Comparison of ENCODE assay signal across 8 cellular contexts in genomic region chr1:115976062-115976899, GRCh38. TPM values are rescaled to one million over a fixed set of nuclear protein-coding genes. Genes with fewer than 3 reads are reported as not detected.
DNase-seq lines count a peak whose midpoint lies in the region; ATAC-seq and TF ChIP-seq lines count a peak whose summit lies in the region.

Gene SLC22A15, plus strand, starts transcription at chr1:115976513. Its CDS starts 115 bp downstream, at chr1:115976628.

- H3K4me2 ChIP-seq in DOHH2 (ENCODE audit: low read length) (peak within 1 kb of the TSS; percentile 58), hepatocyte (peak within 1 kb of the TSS; percentile 87)

- WGBS in hepatocyte (ENCODE audit: low lambda C conversion rate, missing lambda C conversion rate): 2% methylated on average over 39 of the region's 87 CpGs
- 1 to 2% (median 2%) methylated on average over 67 to 87 of the region's 87 CpGs for WGBS in psoas muscle, 3 donors

- H3K9me3 ChIP-seq in DOHH2 (ENCODE audit: control insufficient read depth, insufficient read depth, low read length) (no peaks in the 10 kb centered on the region), hepatocyte (ENCODE audit: low read depth) (no peaks in the 10 kb centered on the region), psoas muscle (peaks cover 4% of the 10 kb centered on the region)

- H4K20me1 ChIP-seq in DOHH2 (ENCODE audit: control insufficient read depth, insufficient read depth, low read depth, low read length): no peaks in the 10 kb centered on the region
- no peaks in the 10 kb centered on the region for H4K20me1 ChIP-seq in hepatocyte (ENCODE audit: insufficient read depth, poor library complexity, severe bottlenecking)

- H3K4me3 ChIP-seq in DOHH2 (ENCODE audit: low read length) (peak within 1 kb of the TSS; percentile 60), astrocyte of the spinal cord (ENCODE audit: low read depth, low read length) (peak within 1 kb of the TSS; percentile 51), hepatocyte (peak within 1 kb of the TSS; percentile 50), psoas muscle (peak within 1 kb of the TSS; percentile 64)

- intact Hi-C loops in psoas muscle (cut with DNase I): loop anchor here in 1 of 2 donors (10.0 kb wide), 1 partner anchor 261 kb away; no protein-coding TSS in a partner anchor

- DNase-seq in SK-MEL-5 (ENCODE audit: low read depth, low spot score) (peak; percentile 50), astrocyte of the spinal cord (ENCODE audit: low read depth, low spot score) (peak; percentile 18), hepatocyte (ENCODE audit: low spot score) (peak; percentile 72), psoas muscle (peak; percentile 51 to 78), NAMALWA (ENCODE audit: low spot score) (no peak)

- TF ChIP-seq CTCF in DOHH2 (IDR thresholded peaks at IDR 0.05; ENCODE audit: low read depth, low read length, poor library complexity, severe bottlenecking): no peak
- no peak for TF ChIP-seq CTCF in astrocyte of the spinal cord (IDR thresholded peaks at IDR 0.05; ENCODE audit: low read depth, low read length)
- no peak for TF ChIP-seq CTCF in hepatocyte (IDR thresholded peaks at IDR 0.05; ENCODE audit: poor library complexity)
- no peak for TF ChIP-seq CTCF in psoas muscle (IDR thresholded peaks at IDR 0.05)

- H3K27me3 ChIP-seq in DOHH2 (ENCODE audit: control insufficient read depth, low read length): peaks cover 43% of the 10 kb centered on the region
- no peaks in the 10 kb centered on the region for H3K27me3 ChIP-seq in hepatocyte
- peaks cover 0 to 50% (median 17%) of the 10 kb centered on the region in 3 donors for H3K27me3 ChIP-seq in psoas muscle (ENCODE audit: insufficient read depth in 3 of 3, low read length in 2 of 3)

- H2AFZ ChIP-seq in hepatocyte: peak within 1 kb of the TSS; percentile 99

- ATAC-seq in GM19467 (IDR thresholded peaks at IDR 0.05; ENCODE audit: unreplicated experiment): peak; percentile 76
- peak; percentile 66 for ATAC-seq in HG03558 (IDR thresholded peaks at IDR 0.05; ENCODE audit: extremely low read depth, unreplicated experiment)
- peak in 3 of 4 donors; percentile 19 to 54 (median 46) for ATAC-seq in psoas muscle

- H3K27ac ChIP-seq in DOHH2 (ENCODE audit: low read depth, low read length) (no peak within 1 kb of the TSS), hepatocyte (peak within 1 kb of the TSS; percentile 81), psoas muscle (no peak within 1 kb of the TSS)

- no peaks in the 10 kb centered on the region for H3F3A ChIP-seq in DOHH2 (ENCODE audit: control insufficient read depth, insufficient read depth)

- in situ Hi-C loops in SK-MEL-5 (cut with HindIII; ENCODE audit: low pct_unique_long_range_greater_than_20kb, low sequenced_read_pairs) (no loop called here), astrocyte of the spinal cord (cut with HindIII; ENCODE audit: low sequenced_read_pairs) (no loop called here)

- no peaks in the 10 kb centered on the region for H3K79me2 ChIP-seq in DOHH2 (ENCODE audit: control insufficient read depth, low read length)
- no peaks in the 10 kb centered on the region for H3K79me2 ChIP-seq in hepatocyte

- H3K9me2 ChIP-seq in DOHH2 (replicated peaks; ENCODE audit: control insufficient read depth, low read length) (no peaks in the 10 kb centered on the region), hepatocyte (replicated peaks; ENCODE audit: insufficient read depth) (no peaks in the 10 kb centered on the region)

- peaks cover 3% of the 10 kb centered on the region; the same call in 1 of the 2 replicates for H3K4me1 ChIP-seq in DOHH2 (ENCODE audit: control insufficient read depth, low read length)
- H3K4me1 ChIP-seq in hepatocyte (ENCODE audit: insufficient read depth): peaks cover 10% of the 10 kb centered on the region
- H3K4me1 ChIP-seq in psoas muscle: no peaks in the 10 kb centered on the region

- H3K36me3 ChIP-seq in DOHH2 (ENCODE audit: control insufficient read depth, low read length) (no peaks in the 10 kb centered on the region), hepatocyte (replicated peaks; ENCODE audit: insufficient read depth, low read depth) (no peaks in the 10 kb centered on the region), psoas muscle (ENCODE audit: insufficient read depth in 1 of 2, low read depth in 1 of 2) (no peaks in the 10 kb centered on the region)

RNA-seq across cellular contexts. Expression of gene SLC22A15, which starts in this region (rescaled TPM):
- 1.2 and 1.4 TPM in 2 replicates for total RNA-seq in SK-MEL-5 (2014; rRNA removed; shearing (Covaris generic))
- polyA plus RNA-seq in SK-MEL-5 (2015; cell fraction: cytosol; rRNA removed): 0.75 and 0.91 TPM in 2 replicates
- 18.9 and 25.0 TPM in 2 replicates for polyA plus RNA-seq in SK-MEL-5 (2015; cell fraction: nucleus; rRNA removed)
- total RNA-seq in hepatocyte (5.4 and 6.9 TPM in 2 replicates), psoas muscle (1 to 10 TPM in 1 of 4 donors, under 1 TPM in 3; 0.39 to 1.0 (median 0.50) TPM)
- polyA plus RNA-seq in hepatocyte (3.1 and 3.4 TPM in 2 replicates), psoas muscle (under 1 TPM; 0.09 to 0.18 (median 0.16) TPM)
